ENCODE assay signal across 11 cellular contexts in genomic region chr3:127729556-127730056, GRCh38. TPM values are rescaled to one million over a fixed set of nuclear protein-coding genes. Genes with fewer than 3 reads are reported as not detected.
DNase-seq lines count a peak whose midpoint lies in the region; ATAC-seq and TF ChIP-seq lines count a peak whose summit lies in the region.
"Had no signal": no experiment of that assay in that cellular context is flagged by ENCODE, and none has a peak within 500 bp of the region (broad histone marks: within the 10 kb centered on the region; RNA-seq: fewer than 3 reads in every experiment).

No MANE protein-coding gene starts in this region.

- no peak for TF ChIP-seq CTCF in omental fat pad (IDR thresholded peaks at IDR 0.05)

- DNase-seq in GF-D8 (lab: John Stamatoyannopoulos, UW) (peak; percentile 86), NOMO-1 (lab: John Stamatoyannopoulos, UW; ENCODE audit: unreplicated experiment in 2 of 2) (peak; percentile 95 to 100), cerebellum (ENCODE audit: low spot score) (peak; percentile 88), omental fat pad (ENCODE audit: low spot score) (no peak), NCI-H524 (lab: John Stamatoyannopoulos, UW) (no peak), NCI-H748 treated with DMSO at 0.1 percent for 48 hours (lab: John Stamatoyannopoulos, UW) (no peak), NCI-H526 treated with DMSO at 0.1 percent for 48 hours (lab: John Stamatoyannopoulos, UW) (no peak)
- DNase-seq: HCEC 1CT, NCI-H69, T-helper 1 cell had no signal

- ATAC-seq in omental fat pad (ENCODE audit: low FRiP score) (peak; percentile 29), HG03135 (IDR thresholded peaks at IDR 0.05; ENCODE audit: unreplicated experiment) (no peak)

RNA-seq across cellular contexts. Expression of gene ABTB1, which starts 56.9 kb away (rescaled TPM):
- total RNA-seq in cerebellum (4.9 TPM), omental fat pad (100 to 1,000 TPM in 1 of 4 donors, 10 to 100 TPM in 3; 19.5 to 114 (median 28.7) TPM)

Comparison
In these comparisons a context has a peak if more than half of its experiments do, and no peak if none do; other contexts are left out.
1. DNase-seq: peak in GF-D8 (single experiment), NOMO-1 (2 of 2) and cerebellum (single experiment); none in omental fat pad (single experiment), NCI-H524 (0 of 2), NCI-H748 treated with DMSO at 0.1 percent for 48 hours (single experiment) and NCI-H526 treated with DMSO at 0.1 percent for 48 hours (single experiment).